Comparison of ENCODE assay signal across 8 cellular contexts in genomic region chr1:169109561-169110134, GRCh38. TPM values are rescaled to one million over a fixed set of nuclear protein-coding genes. Genes with fewer than 3 reads are reported as not detected.
DNase-seq lines count a peak whose midpoint lies in the region; ATAC-seq, FAIRE-seq and TF ChIP-seq lines count a peak whose summit lies in the region.

No MANE protein-coding gene starts in this region.

- H3K27ac ChIP-seq in breast epithelium: peak overlapping the region; percentile 90 to 91

- FAIRE-seq in GM19239 (lab: Jason Lieb, UNC): peak; percentile 28

- intact Hi-C loops in breast epithelium (cut with DNase I; ENCODE audit: low total_unique reads): loop anchor here (5.0 kb wide), 2 partner anchors 383 to 618 kb away; no protein-coding TSS in a partner anchor

- no peak for TF ChIP-seq CTCF in breast epithelium (IDR thresholded peaks at IDR 0.05)
- no peak for TF ChIP-seq CTCF in kidney epithelial cell (IDR thresholded peaks at IDR 0.05; ENCODE audit: insufficient read depth, low read length, poor library complexity, severe bottlenecking)

- H3K27me3 ChIP-seq in breast epithelium (no peaks in the 10 kb centered on the region), kidney epithelial cell (ENCODE audit: control insufficient read depth, insufficient read depth, low read length) (no peaks in the 10 kb centered on the region)

- ATAC-seq in stimulated activated naive CD8-positive, alpha-beta T cell treated with anti-CD3 and anti-CD28 coated beads, Interleukin-15, amount 100 ng/mL, for 72 hours: no peak
- no peak for ATAC-seq in HG03175 (IDR thresholded peaks at IDR 0.05; ENCODE audit: unreplicated experiment)

- peak overlapping the region in 1 of 2 donors; percentile 58 for H3K27ac Mint-ChIP-seq in stimulated activated naive CD8-positive, alpha-beta T cell treated with anti-CD3 and anti-CD28 coated beads, Interleukin-15, amount 100 ng/mL, for 72 hours

- DNase-seq in GM19239 (ENCODE audit: insufficient read length, low spot score): no peak
- peak; percentile 69 for DNase-seq in NCI-H2227 treated with DMSO at 0.1 percent for 48 hours (lab: John Stamatoyannopoulos, UW)
- DNase-seq in breast epithelium (ENCODE audit: low spot score in 2 of 2): peak; percentile 58 to 62
- DNase-seq in kidney epithelial cell (ENCODE audit: low read depth): peak; percentile 83
- no peak for DNase-seq in stimulated activated naive CD8-positive, alpha-beta T cell treated with anti-CD3 and anti-CD28 coated beads, Interleukin-15, amount 100 ng/mL, for 72 hours
- DNase-seq in NCI-H524 treated with DMSO at 0.1 percent for 48 hours (lab: John Stamatoyannopoulos, UW): no peak
- DNase-seq in GDM1 (lab: John Stamatoyannopoulos, UW): no peak

- no peaks in the 10 kb centered on the region for H3K9me3 ChIP-seq in breast epithelium

- peaks cover 58% of the 10 kb centered on the region for H3K4me1 Mint-ChIP-seq in stimulated activated naive CD8-positive, alpha-beta T cell treated with anti-CD3 and anti-CD28 coated beads, Interleukin-15, amount 100 ng/mL, for 72 hours

- no peak for TF ChIP-seq POLR2A in breast epithelium (IDR thresholded peaks at IDR 0.05)

- H3K4me3 ChIP-seq in breast epithelium: peak overlapping the region; percentile 10 to 90 (median 78)
- H3K4me3 ChIP-seq in kidney epithelial cell (ENCODE audit: low read depth, low read length): peak overlapping the region; percentile 84

- peaks cover 0 to 21% of the 10 kb centered on the region in 2 donors for H3K4me1 ChIP-seq in breast epithelium

- H3K36me3 ChIP-seq in breast epithelium: no peaks in the 10 kb centered on the region
- H3K36me3 ChIP-seq in kidney epithelial cell (ENCODE audit: control insufficient read depth, insufficient read depth, low read length): no peaks in the 10 kb centered on the region

- H3K9me3 Mint-ChIP-seq in stimulated activated naive CD8-positive, alpha-beta T cell treated with anti-CD3 and anti-CD28 coated beads, Interleukin-15, amount 100 ng/mL, for 72 hours: no peaks in the 10 kb centered on the region

- H3K27me3 Mint-ChIP-seq in stimulated activated naive CD8-positive, alpha-beta T cell treated with anti-CD3 and anti-CD28 coated beads, Interleukin-15, amount 100 ng/mL, for 72 hours: peaks cover 20% of the 10 kb centered on the region

- H3K4me3 Mint-ChIP-seq in stimulated activated naive CD8-positive, alpha-beta T cell treated with anti-CD3 and anti-CD28 coated beads, Interleukin-15, amount 100 ng/mL, for 72 hours: peak overlapping the region; percentile 14 to 20

RNA-seq across cellular contexts. Expression of gene ATP1B1, which starts 3.2 kb away (rescaled TPM):
- total RNA-seq in breast epithelium (100 to 1,000 TPM in 1 of 3 donors, 10 to 100 TPM in 2; 21.8 to 173 (median 46.9) TPM), kidney epithelial cell (62.1 and 77.3 TPM in 2 replicates)

Comparison
In these comparisons a context has a peak if more than half of its experiments do, and no peak if none do; other contexts are left out.
1. DNase-seq: peak in NCI-H2227 treated with DMSO at 0.1 percent for 48 hours (single experiment), breast epithelium (2 of 2) and kidney epithelial cell (single experiment); none in GM19239 (single experiment), stimulated activated naive CD8-positive, alpha-beta T cell treated with anti-CD3 and anti-CD28 coated beads, Interleukin-15, amount 100 ng/mL, for 72 hours (0 of 2), NCI-H524 treated with DMSO at 0.1 percent for 48 hours (single experiment) and GDM1 (single experiment).